8 cellular contexts compared by ENCODE assay signal in the genomic region with DNA sequence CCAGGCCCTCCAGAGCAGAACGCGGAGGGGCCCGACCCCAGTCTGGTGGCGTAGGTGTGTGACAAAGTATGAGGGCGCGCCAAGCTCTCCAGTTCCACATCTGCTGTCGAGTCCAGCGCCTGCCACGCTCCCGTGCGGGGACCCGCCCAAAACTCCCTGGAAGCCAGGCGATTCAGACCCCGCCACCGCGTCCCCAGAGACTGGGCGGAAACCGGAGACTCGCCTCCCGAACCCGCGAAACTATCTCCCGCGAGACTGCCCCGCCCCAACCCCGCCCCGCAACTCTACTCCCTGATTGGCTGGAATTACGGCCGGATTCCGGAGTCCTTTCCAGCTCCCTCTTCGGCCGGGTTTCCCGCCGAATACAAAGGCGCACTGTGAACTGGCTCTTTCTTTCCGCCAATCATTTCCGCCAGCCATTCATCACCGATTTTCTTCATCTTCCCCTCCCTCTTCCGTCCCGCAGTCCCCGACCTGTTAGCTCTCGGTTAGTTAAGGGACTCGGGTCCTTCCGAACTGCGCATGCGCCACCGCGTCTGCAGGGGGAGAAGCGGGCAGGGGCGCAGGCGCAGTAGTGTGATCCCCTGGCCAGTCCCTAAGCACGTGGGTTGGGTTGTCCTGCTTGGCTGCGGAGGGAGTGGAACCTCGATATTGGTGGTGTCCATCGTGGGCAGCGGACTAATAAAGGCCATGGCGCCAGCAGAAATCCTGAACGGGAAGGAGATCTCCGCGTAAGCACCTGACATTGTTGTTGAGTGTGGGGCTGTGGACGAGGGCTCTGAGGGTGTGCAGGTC. TPM values are rescaled to one million over a fixed set of nuclear protein-coding genes. Genes with fewer than 3 reads are reported as not detected.
DNase-seq lines count a peak whose midpoint lies in the region; ATAC-seq and TF ChIP-seq lines count a peak whose summit lies in the region.

A gene (plus strand): TSS at position 616 of the 795 bp plus-strand sequence. CDS start 75 bp downstream, at position 691.

- ATAC-seq in GM19043 (IDR thresholded peaks at IDR 0.05; ENCODE audit: low read depth, unreplicated experiment) (peak; percentile 87), HG03378 (IDR thresholded peaks at IDR 0.05; ENCODE audit: unreplicated experiment) (peak; percentile 84)

- DNase-seq in AG10803 (ENCODE audit: low read depth) (peak; percentile 100), NCI-H460 (ENCODE audit: extremely low read depth, low read depth) (peak; percentile 99), cerebellar nuclear complex (lab: John Stamatoyannopoulos, UW) (peak; percentile 93 to 94), islet precursor cell (peak; percentile 99)
- peak; percentile 98 for DNase-seq in activated CD4-positive, CD25-positive, alpha-beta regulatory T cell treated with anti-CD3 and anti-CD28 coated beads, Interleukin-2, amount 50 U/mL, for 72 hours
- DNase-seq in stimulated activated CD4-positive, alpha-beta T cell treated with anti-CD3 and anti-CD28 coated beads, Interleukin-12 subunit alpha, Interleukin-12 subunit beta, amount 100 ng/mL, for 48 hours (ENCODE audit: low read depth in 2 of 3, low spot score in 1 of 3): peak; percentile 84 to 97 (median 96)

- H3K4me3 ChIP-seq in AG10803 (ENCODE audit: low read length): peak within 1 kb of the TSS; percentile 92

- no peak for TF ChIP-seq CTCF in AG10803 (conservative IDR thresholded peaks at IDR 0.05; ENCODE audit: low read length)

RNA-seq across cellular contexts. Expression of the gene that starts here (rescaled TPM):
- 53.6 and 63.5 TPM in 2 replicates for total RNA-seq in NCI-H460 (2014; rRNA removed; shearing (Covaris generic))
- polyA plus RNA-seq in NCI-H460 (2014; cell fraction: nucleus; rRNA removed): 55.6 and 56.7 TPM in 2 replicates

Comparison
In these comparisons a context has a peak if more than half of its experiments do, and no peak if none do; other contexts are left out.
1. Peak in every context shown above with its lines: DNase-seq, ATAC-seq and H3K4me3 ChIP-seq.